In genomic region chr17:1039511-1040215, GRCh38 we compare ENCODE assay signal across 11 cellular contexts. TPM values are rescaled to one million over a fixed set of nuclear protein-coding genes. Genes with fewer than 3 reads are reported as not detected.
DNase-seq lines count a peak whose midpoint lies in the region; ATAC-seq and TF ChIP-seq lines count a peak whose summit lies in the region.
"Had no signal": no experiment of that assay in that cellular context is flagged by ENCODE, and none has a peak within 500 bp of the region (broad histone marks: within the 10 kb centered on the region; RNA-seq: fewer than 3 reads in every experiment).

No MANE protein-coding gene starts in this region.

- POLR2A ChIA-PET in WTC11 (lab: Charles Lee) = no interaction called here

- H3K4me3 ChIP-seq in heart right ventricle = peak overlapping the region in 9 of 10 donors; percentile 9 to 34 (median 25)

- H3K9me3 Mint-ChIP-seq in WTC11 (peaks cover 10% of the 10 kb centered on the region), osteocyte (ENCODE audit: unreplicated experiment) (no peaks in the 10 kb centered on the region)
- H3K9me3 Mint-ChIP-seq: central memory CD8-positive, alpha-beta T cell; IgD-negative memory B cell had no signal

- H3K4me1 Mint-ChIP-seq in WTC11 (peaks cover 5% of the 10 kb centered on the region), osteocyte (ENCODE audit: unreplicated experiment) (peaks cover 47% of the 10 kb centered on the region)

- ATAC-seq in WTC11 (peak; percentile 38), heart right ventricle (peak; percentile 63 to 79 (median 74)), GM18909 (IDR thresholded peaks at IDR 0.05; ENCODE audit: poor library complexity, unreplicated experiment) (no peak), GM18520 (IDR thresholded peaks at IDR 0.05; ENCODE audit: unreplicated experiment) (no peak)

- peak overlapping the region; percentile 63; the same call in 1 of the 2 replicates for H3K27ac Mint-ChIP-seq in WTC11
- H3K27ac Mint-ChIP-seq in osteocyte (ENCODE audit: unreplicated experiment) = peak overlapping the region; percentile 31

- peak overlapping the region; percentile 80 to 98 (median 90) for H3K27ac ChIP-seq in heart right ventricle

- no peak for TF ChIP-seq CTCF in WTC11 (IDR thresholded peaks at IDR 0.05)
- no peak for TF ChIP-seq CTCF in heart right ventricle (IDR thresholded peaks at IDR 0.05)
- no peak for TF ChIP-seq CTCF in osteocyte (IDR thresholded peaks at IDR 0.05)

- no peaks in the 10 kb centered on the region for H3K9me3 ChIP-seq in heart right ventricle

- no peaks in the 10 kb centered on the region for H3K27me3 ChIP-seq in heart right ventricle

- H3K4me1 ChIP-seq in heart right ventricle = peaks cover 36 to 83% (median 65%) of the 10 kb centered on the region in 9 donors

- no peaks in the 10 kb centered on the region for H3K27me3 Mint-ChIP-seq in WTC11 (ENCODE audit: low read depth)
- no peaks in the 10 kb centered on the region for H3K27me3 Mint-ChIP-seq in osteocyte (ENCODE audit: unreplicated experiment)
- H3K27me3 Mint-ChIP-seq: central memory CD8-positive, alpha-beta T cell; IgD-negative memory B cell had no signal

- intact Hi-C loops in heart right ventricle (cut with DNase I) = loop anchor here in 4 of 10 donors (5.0 to 10.0 kb wide), 3 partner anchors 32 to 245 kb away; no protein-coding TSS in a partner anchor

- H3K4me3 Mint-ChIP-seq in WTC11 (no peak overlapping the region), osteocyte (ENCODE audit: unreplicated experiment) (no peak overlapping the region)
- H3K4me3 Mint-ChIP-seq: central memory CD8-positive, alpha-beta T cell; IgD-negative memory B cell had no signal

- H3K36me3 Mint-ChIP-seq in WTC11 (peaks cover 11% of the 10 kb centered on the region), osteocyte (ENCODE audit: unreplicated experiment) (peaks cover 9% of the 10 kb centered on the region)

- CTCF ChIA-PET in WTC11 (lab: Charles Lee) = interaction anchor here (1.5 to 5.4 kb wide), 2 partner anchors 16 to 18 kb away, joined by 11 to 29 read pairs; no protein-coding TSS in a partner anchor

- peaks cover 0 to 32% (median 3%) of the 10 kb centered on the region in 9 donors for H3K36me3 ChIP-seq in heart right ventricle

- DNase-seq in C1 segment of cervical spinal cord (lab: John Stamatoyannopoulos, UW) (peak in 12 of 14 donors; percentile 16 to 80 (median 61)), WTC11 (ENCODE audit: low spot score) (no peak), heart right ventricle (peak; percentile 82 to 83), osteocyte (ENCODE audit: extremely low spot score, unreplicated experiment) (no peak), NCI-H1694 treated with DMSO at 0.1 percent for 48 hours (lab: John Stamatoyannopoulos, UW) (no peak), HUDEP-2 (lab: John Stamatoyannopoulos, UW; ENCODE audit: unreplicated experiment in 76 of 76) (no peak)
- DNase-seq: T1000 had no signal

- 44 to 55% methylated on average over 30 of the region's 30 CpGs for WGBS in heart right ventricle, 2 donors

TF ChIP-seq in WTC11, 78 proteins besides CTCF, POLR2A, EP300 and RAD21:
- TF ChIP-seq ARID4B (CRISPR knock-in tag; IDR thresholded peaks at IDR 0.05; ENCODE audit: borderline replicate concordance) = no peak
- TF ChIP-seq, protein P1, sequence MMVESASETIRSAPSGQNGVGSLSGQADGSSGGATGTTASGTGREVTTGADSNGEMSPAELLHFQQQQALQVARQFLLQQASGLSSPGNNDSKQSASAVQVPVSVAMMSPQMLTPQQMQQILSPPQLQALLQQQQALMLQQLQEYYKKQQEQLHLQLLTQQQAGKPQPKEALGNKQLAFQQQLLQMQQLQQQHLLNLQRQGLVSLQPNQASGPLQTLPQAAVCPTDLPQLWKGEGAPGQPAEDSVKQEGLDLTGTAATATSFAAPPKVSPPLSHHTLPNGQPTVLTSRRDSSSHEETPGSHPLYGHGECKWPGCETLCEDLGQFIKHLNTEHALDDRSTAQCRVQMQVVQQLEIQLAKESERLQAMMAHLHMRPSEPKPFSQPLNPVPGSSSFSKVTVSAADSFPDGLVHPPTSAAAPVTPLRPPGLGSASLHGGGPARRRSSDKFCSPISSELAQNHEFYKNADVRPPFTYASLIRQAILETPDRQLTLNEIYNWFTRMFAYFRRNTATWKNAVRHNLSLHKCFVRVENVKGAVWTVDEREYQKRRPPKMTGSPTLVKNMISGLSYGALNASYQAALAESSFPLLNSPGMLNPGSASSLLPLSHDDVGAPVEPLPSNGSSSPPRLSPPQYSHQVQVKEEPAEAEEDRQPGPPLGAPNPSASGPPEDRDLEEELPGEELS (CRISPR knock-in tag; IDR thresholded peaks at IDR 0.05) = no peak
- no peak for TF ChIP-seq ZNF416 (CRISPR knock-in tag; IDR thresholded peaks at IDR 0.05)
- no peak for TF ChIP-seq ESRRA (CRISPR knock-in tag; IDR thresholded peaks at IDR 0.05; ENCODE audit: borderline replicate concordance)
- TF ChIP-seq, protein P2, sequence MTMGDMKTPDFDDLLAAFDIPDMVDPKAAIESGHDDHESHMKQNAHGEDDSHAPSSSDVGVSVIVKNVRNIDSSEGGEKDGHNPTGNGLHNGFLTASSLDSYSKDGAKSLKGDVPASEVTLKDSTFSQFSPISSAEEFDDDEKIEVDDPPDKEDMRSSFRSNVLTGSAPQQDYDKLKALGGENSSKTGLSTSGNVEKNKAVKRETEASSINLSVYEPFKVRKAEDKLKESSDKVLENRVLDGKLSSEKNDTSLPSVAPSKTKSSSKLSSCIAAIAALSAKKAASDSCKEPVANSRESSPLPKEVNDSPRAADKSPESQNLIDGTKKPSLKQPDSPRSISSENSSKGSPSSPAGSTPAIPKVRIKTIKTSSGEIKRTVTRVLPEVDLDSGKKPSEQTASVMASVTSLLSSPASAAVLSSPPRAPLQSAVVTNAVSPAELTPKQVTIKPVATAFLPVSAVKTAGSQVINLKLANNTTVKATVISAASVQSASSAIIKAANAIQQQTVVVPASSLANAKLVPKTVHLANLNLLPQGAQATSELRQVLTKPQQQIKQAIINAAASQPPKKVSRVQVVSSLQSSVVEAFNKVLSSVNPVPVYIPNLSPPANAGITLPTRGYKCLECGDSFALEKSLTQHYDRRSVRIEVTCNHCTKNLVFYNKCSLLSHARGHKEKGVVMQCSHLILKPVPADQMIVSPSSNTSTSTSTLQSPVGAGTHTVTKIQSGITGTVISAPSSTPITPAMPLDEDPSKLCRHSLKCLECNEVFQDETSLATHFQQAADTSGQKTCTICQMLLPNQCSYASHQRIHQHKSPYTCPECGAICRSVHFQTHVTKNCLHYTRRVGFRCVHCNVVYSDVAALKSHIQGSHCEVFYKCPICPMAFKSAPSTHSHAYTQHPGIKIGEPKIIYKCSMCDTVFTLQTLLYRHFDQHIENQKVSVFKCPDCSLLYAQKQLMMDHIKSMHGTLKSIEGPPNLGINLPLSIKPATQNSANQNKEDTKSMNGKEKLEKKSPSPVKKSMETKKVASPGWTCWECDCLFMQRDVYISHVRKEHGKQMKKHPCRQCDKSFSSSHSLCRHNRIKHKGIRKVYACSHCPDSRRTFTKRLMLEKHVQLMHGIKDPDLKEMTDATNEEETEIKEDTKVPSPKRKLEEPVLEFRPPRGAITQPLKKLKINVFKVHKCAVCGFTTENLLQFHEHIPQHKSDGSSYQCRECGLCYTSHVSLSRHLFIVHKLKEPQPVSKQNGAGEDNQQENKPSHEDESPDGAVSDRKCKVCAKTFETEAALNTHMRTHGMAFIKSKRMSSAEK (CRISPR knock-in tag; IDR thresholded peaks at IDR 0.05; ENCODE audit: borderline replicate concordance) = no peak
TF ChIP-seq in WTC11: peak in this region for 0.

RNA-seq across cellular contexts. Expression of gene TIMM22, which starts 42.7 kb away (rescaled TPM):
- 17.2 to 18.0 TPM (median 17.4 TPM) in 3 replicates for total RNA-seq in WTC11 (2021)
- 10 to 100 TPM; 15.0 to 19.8 (median 18.5) TPM for total RNA-seq in heart right ventricle
- polyA plus RNA-seq in heart right ventricle = 10 to 100 TPM; 12.5 to 14.8 TPM
- 12.6 and 12.8 TPM in 2 replicates for total RNA-seq in osteocyte

Comparison
In these comparisons a context has a peak if more than half of its experiments do, and no peak if none do; other contexts are left out.
1. DNase-seq: peak in C1 segment of cervical spinal cord (12 of 14) and heart right ventricle (2 of 2); none in WTC11 (single experiment), osteocyte (single experiment), NCI-H1694 treated with DMSO at 0.1 percent for 48 hours (single experiment) and HUDEP-2 (0 of 76).
2. ATAC-seq: peak in WTC11 (single experiment) and heart right ventricle (8 of 8); none in GM18909 (single experiment) and GM18520 (single experiment).